Comparison of ENCODE assay signal across 21 cellular contexts in genomic region chr3:97684490-97684889, GRCh38.
"Had no signal": no experiment of that assay in that cellular context is flagged by ENCODE, and none has a peak within 500 bp of the region (broad histone marks: within the 10 kb centered on the region; RNA-seq: fewer than 3 reads in every experiment).

No MANE protein-coding gene starts in this region.

- H3K27ac ChIP-seq: HL-60, SJSA1, SK-N-MC had no signal

- H3K4me3 ChIP-seq: SJSA1, SK-N-MC had no signal

- H3K36me3 ChIP-seq: SJSA1 had no signal

- H3K4me1 ChIP-seq: SJSA1 had no signal

- H3K27me3 ChIP-seq: SJSA1 had no signal

- H3K9me3 ChIP-seq: SJSA1 had no signal

- DNase-seq: KBM-7; MM.1S; NCI-H1092 treated with DMSO at 0.1 percent for 48 hours; NCI-H1436; NCI-H1694; NCI-H187 treated with DMSO at 0.1 percent for 48 hours; NCI-H2081; NCI-H2171; NCI-H226; NCI-H446; NCI-H510A; NCI-H524 treated with DMSO at 0.1 percent for 48 hours; NCI-H69; NCI-H774; NK-92 treated with Interleukin-12 subunit alpha and Interleukin-12 subunit beta, amount 100 ng/mL, for 24 hours; PC-3; Right ventricle myocardium superior; SIG-M5 had no signal
